Comparison of ENCODE assay signal across 17 cellular contexts in genomic region chr16:85438981-85439639, GRCh38.
A peak's percentile ranks its signal among the peaks of the same experiment; 100 is the strongest.
DNase-seq lines count a peak whose midpoint lies in the region; TF ChIP-seq lines count a peak whose summit lies in the region.
"Had no signal": no experiment of that assay in that cellular context is flagged by ENCODE, and none has a peak within 500 bp of the region (broad histone marks: within the 10 kb centered on the region; RNA-seq: fewer than 3 reads in every experiment).

No MANE protein-coding gene starts in this region.

- TF ChIP-seq CTCF in Caco-2 (IDR thresholded peaks at IDR 0.05; ENCODE audit: insufficient read depth in 1 of 2, low read depth in 1 of 2, low read length in 1 of 2, severe bottlenecking in 1 of 2, unreplicated experiment in 1 of 2), result no peak
- TF ChIP-seq CTCF in WERI-Rb-1 (IDR thresholded peaks at IDR 0.05; ENCODE audit: low read depth, low read length), result no peak
- no peak for TF ChIP-seq CTCF in neural progenitor cell (IDR thresholded peaks at IDR 0.05)

- H3K4me3 Mint-ChIP-seq in Caco-2 (ENCODE audit: unreplicated experiment) (no peak overlapping the region), neural progenitor cell (peak overlapping the region; percentile 3)
- no peak overlapping the region for H3K4me3 Mint-ChIP-seq in activated T-helper 2 cell treated with anti-CD3 and anti-CD28 coated beads, Interferon-gamma antibody, Interleukin-2, Interleukin-4, amounts not matched to agents 10 μg/mL and 5 μg/mL and 100 μg/mL, durations not matched to agents 14 hours and 24 hours and 36 hours (ENCODE audit: low read depth)
- H3K4me3 Mint-ChIP-seq: B cell; CD8-positive, alpha-beta T cell had no signal

- H3K18ac ChIP-seq in mesendoderm (ENCODE audit: low read length), result no peak overlapping the region

- H3K27me3 ChIP-seq in Caco-2 (replicated peaks; ENCODE audit: control insufficient read depth, insufficient read depth, low read length) (no peaks in the 10 kb centered on the region), WERI-Rb-1 (ENCODE audit: insufficient read depth, low read depth, severe bottlenecking) (no peaks in the 10 kb centered on the region), neural progenitor cell (peaks cover 16% of the 10 kb centered on the region), mesendoderm (ENCODE audit: insufficient read depth, low read length, poor library complexity) (no peaks in the 10 kb centered on the region)
- H3K27me3 ChIP-seq: MG63 had no signal

- H3K4me1 ChIP-seq in Caco-2, result peaks cover 44% of the 10 kb centered on the region
- H3K4me1 ChIP-seq in neural progenitor cell, result peaks cover 38% of the 10 kb centered on the region
- peaks cover 8% of the 10 kb centered on the region for H3K4me1 ChIP-seq in mesendoderm (ENCODE audit: control insufficient read depth, low read depth, low read length)

- no peak overlapping the region for H3K4ac ChIP-seq in mesendoderm (ENCODE audit: low read depth, low read length)

- no peaks in the 10 kb centered on the region for H3K36me3 ChIP-seq in Caco-2 (ENCODE audit: control insufficient read depth, insufficient read depth, low read length)
- H3K36me3 ChIP-seq in WERI-Rb-1, result no peaks in the 10 kb centered on the region
- no peaks in the 10 kb centered on the region for H3K36me3 ChIP-seq in neural progenitor cell
- H3K36me3 ChIP-seq in mesendoderm (ENCODE audit: control insufficient read depth, insufficient read depth, low read length), result peaks cover 1% of the 10 kb centered on the region
- H3K36me3 ChIP-seq: MG63 had no signal

- no peak overlapping the region for H2AFZ ChIP-seq in neural progenitor cell (replicated peaks)

- no CpG with 5 or more reads among the region's 13 CpGs for WGBS in mesendoderm (ENCODE audit: extremely low coverage, insufficient coverage, low lambda C conversion rate)

- H4K8ac ChIP-seq in mesendoderm (ENCODE audit: low read depth, low read length), result no peak overlapping the region

- H3K27ac ChIP-seq in WERI-Rb-1 (peak overlapping the region; percentile 97), neural progenitor cell (no peak overlapping the region), mesendoderm (ENCODE audit: low read depth, low read length) (no peak overlapping the region)
- H3K27ac ChIP-seq: KMS-11, SK-N-MC had no signal

- H3K4me2 ChIP-seq in neural progenitor cell, result no peak overlapping the region
- no peak overlapping the region for H3K4me2 ChIP-seq in mesendoderm (ENCODE audit: low read length)
- H3K4me2 ChIP-seq: KMS-11 had no signal

- DNase-seq in Caco-2, result no peak
- peak; percentile 62 for DNase-seq in NCI-H1694 treated with DMSO at 0.1 percent for 48 hours (lab: John Stamatoyannopoulos, UW)
- DNase-seq in WERI-Rb-1, result peak; percentile 83
- DNase-seq in neural progenitor cell (ENCODE audit: low spot score), result no peak
- no peak for DNase-seq in mesendoderm
- no peak for DNase-seq in activated T-helper 2 cell treated with anti-CD3 and anti-CD28 coated beads, Interferon-gamma antibody, Interleukin-2, Interleukin-4, amounts not matched to agents 10 μg/mL and 5 μg/mL and 100 μg/mL, durations not matched to agents 14 hours and 24 hours and 36 hours (ENCODE audit: low spot score)
- DNase-seq in dermis blood vessel endothelial cell, result no peak
- DNase-seq: CD8-positive, alpha-beta T cell; DMS153; EL; MG63; NCI-H1436; NCI-H526; T-helper 1 cell had no signal

- H3K4me3 ChIP-seq in Caco-2 (ENCODE audit: low read depth, low read length), result no peak overlapping the region
- H3K4me3 ChIP-seq in WERI-Rb-1 (ENCODE audit: low read depth, low read length), result peak overlapping the region; percentile 21
- H3K4me3 ChIP-seq in neural progenitor cell, result no peak overlapping the region
- H3K4me3 ChIP-seq in mesendoderm (ENCODE audit: low read length), result no peak overlapping the region
- H3K4me3 ChIP-seq: MG63, SK-N-MC had no signal

- peaks cover 10% of the 10 kb centered on the region for H4K20me1 ChIP-seq in neural progenitor cell (ENCODE audit: low read depth)

- H3K9ac ChIP-seq in neural progenitor cell (no peak overlapping the region), mesendoderm (ENCODE audit: low read length) (no peak overlapping the region)
- H3K9ac ChIP-seq: KMS-11 had no signal

- H3K9me3 ChIP-seq in Caco-2 (no peaks in the 10 kb centered on the region), WERI-Rb-1 (ENCODE audit: severe bottlenecking) (no peaks in the 10 kb centered on the region), neural progenitor cell (ENCODE audit: low read depth) (no peaks in the 10 kb centered on the region)
- H3K9me3 ChIP-seq: MG63 had no signal

- no peaks in the 10 kb centered on the region for H3K79me2 ChIP-seq in neural progenitor cell (ENCODE audit: low read depth)
- no peaks in the 10 kb centered on the region for H3K79me2 ChIP-seq in mesendoderm (ENCODE audit: control insufficient read depth, insufficient read depth, low read length)

- H3K27me3 Mint-ChIP-seq in Caco-2 (ENCODE audit: insufficient read depth, unreplicated experiment) (no peaks in the 10 kb centered on the region), neural progenitor cell (ENCODE audit: insufficient read depth, low read depth) (peaks cover 31% of the 10 kb centered on the region)
- H3K27me3 Mint-ChIP-seq in activated T-helper 2 cell treated with anti-CD3 and anti-CD28 coated beads, Interferon-gamma antibody, Interleukin-2, Interleukin-4, amounts not matched to agents 10 μg/mL and 5 μg/mL and 100 μg/mL, durations not matched to agents 14 hours and 24 hours and 36 hours (ENCODE audit: low read depth), result no peaks in the 10 kb centered on the region

- H3K9me3 Mint-ChIP-seq in Caco-2 (ENCODE audit: unreplicated experiment) (no peaks in the 10 kb centered on the region), neural progenitor cell (no peaks in the 10 kb centered on the region)
- H3K9me3 Mint-ChIP-seq in activated T-helper 2 cell treated with anti-CD3 and anti-CD28 coated beads, Interferon-gamma antibody, Interleukin-2, Interleukin-4, amounts not matched to agents 10 μg/mL and 5 μg/mL and 100 μg/mL, durations not matched to agents 14 hours and 24 hours and 36 hours, result no peaks in the 10 kb centered on the region
- H3K9me3 Mint-ChIP-seq: CD8-positive, alpha-beta T cell had no signal

- H4K5ac ChIP-seq in mesendoderm (ENCODE audit: low read length), result no peak overlapping the region

- no peak overlapping the region for H2AK5ac ChIP-seq in mesendoderm (ENCODE audit: low read length)

- no peaks in the 10 kb centered on the region for H3K79me1 ChIP-seq in mesendoderm (ENCODE audit: low read length)

- no peak overlapping the region for H3K23ac ChIP-seq in mesendoderm (ENCODE audit: low read length)

- H2BK120ac ChIP-seq in mesendoderm (ENCODE audit: low read depth, low read length), result no peak overlapping the region

- intact Hi-C loops in Caco-2 (cut with micrococcal nuclease; ENCODE audit: unreplicated experiment), result loop anchor here (5.0 kb wide), 3 partner anchors 33 to 173 kb away; partner anchors contain the start of gene GSE1
- intact Hi-C loops in activated T-helper 2 cell treated with anti-CD3 and anti-CD28 coated beads, Interferon-gamma antibody, Interleukin-2, Interleukin-4, amounts not matched to agents 10 μg/mL and 5 μg/mL and 100 μg/mL, durations not matched to agents 14 hours and 24 hours and 36 hours (cut with micrococcal nuclease), result no loop called here

- H3F3A ChIP-seq in neural progenitor cell (ENCODE audit: low read depth), result peaks cover 32% of the 10 kb centered on the region

- no peak overlapping the region for H2BK5ac ChIP-seq in mesendoderm (ENCODE audit: low read length)

- H3K4me1 Mint-ChIP-seq in Caco-2 (ENCODE audit: low read depth, unreplicated experiment) (peaks cover 24% of the 10 kb centered on the region), neural progenitor cell (peaks cover 46% of the 10 kb centered on the region)
- no peaks in the 10 kb centered on the region for H3K4me1 Mint-ChIP-seq in activated T-helper 2 cell treated with anti-CD3 and anti-CD28 coated beads, Interferon-gamma antibody, Interleukin-2, Interleukin-4, amounts not matched to agents 10 μg/mL and 5 μg/mL and 100 μg/mL, durations not matched to agents 14 hours and 24 hours and 36 hours (ENCODE audit: low read depth)
- H3K4me1 Mint-ChIP-seq: B cell had no signal

- H3K27ac Mint-ChIP-seq in Caco-2 (ENCODE audit: unreplicated experiment) (peak overlapping the region; percentile 92), neural progenitor cell (no peak overlapping the region)
- no peak overlapping the region for H3K27ac Mint-ChIP-seq in activated T-helper 2 cell treated with anti-CD3 and anti-CD28 coated beads, Interferon-gamma antibody, Interleukin-2, Interleukin-4, amounts not matched to agents 10 μg/mL and 5 μg/mL and 100 μg/mL, durations not matched to agents 14 hours and 24 hours and 36 hours
- H3K27ac Mint-ChIP-seq: B cell had no signal

- no peak overlapping the region for H3K56ac ChIP-seq in mesendoderm (ENCODE audit: low read length)

- BruUV-seq in Caco-2 (replicated peaks; lab: Mats Ljungman, UMichigan), result no TSS peak

- CTCF ChIA-PET in Caco-2 (lab: Charles Lee), result interaction anchor here (3.4 kb wide), 2 partner anchors 17 to 114 kb away, joined by 12 to 59 read pairs; no protein-coding TSS in a partner anchor

- H3K36me3 Mint-ChIP-seq in Caco-2 (ENCODE audit: insufficient read depth, unreplicated experiment) (no peaks in the 10 kb centered on the region), neural progenitor cell (no peaks in the 10 kb centered on the region)
- no peaks in the 10 kb centered on the region for H3K36me3 Mint-ChIP-seq in activated T-helper 2 cell treated with anti-CD3 and anti-CD28 coated beads, Interferon-gamma antibody, Interleukin-2, Interleukin-4, amounts not matched to agents 10 μg/mL and 5 μg/mL and 100 μg/mL, durations not matched to agents 14 hours and 24 hours and 36 hours (ENCODE audit: low read depth)
- H3K36me3 Mint-ChIP-seq: CD8-positive, alpha-beta T cell had no signal

- POLR2A ChIA-PET in Caco-2 (lab: Charles Lee), result no interaction called here

- H2BK15ac ChIP-seq in mesendoderm (replicated peaks; ENCODE audit: low read depth), result no peak overlapping the region

Comparison
In these comparisons a context has a peak if more than half of its experiments do, and no peak if none do; other contexts are left out.
1. DNase-seq: peak in NCI-H1694 treated with DMSO at 0.1 percent for 48 hours (single experiment) and WERI-Rb-1 (single experiment); none in Caco-2 (0 of 2), neural progenitor cell (single experiment), mesendoderm (single experiment), activated T-helper 2 cell treated with anti-CD3 and anti-CD28 coated beads, Interferon-gamma antibody, Interleukin-2, Interleukin-4, amounts not matched to agents 10 μg/mL and 5 μg/mL and 100 μg/mL, durations not matched to agents 14 hours and 24 hours and 36 hours (single experiment) and dermis blood vessel endothelial cell (single experiment).